In genomic region chr10:113129117-113129516, GRCh38 we compare ENCODE assay signal across 17 cellular contexts.
DNase-seq lines count a peak whose midpoint lies in the region; ATAC-seq and TF ChIP-seq lines count a peak whose summit lies in the region.
"Had no signal": no experiment of that assay in that cellular context is flagged by ENCODE, and none has a peak within 500 bp of the region (broad histone marks: within the 10 kb centered on the region; RNA-seq: fewer than 3 reads in every experiment).

No MANE protein-coding gene starts in this region.

- H3K36me3 Mint-ChIP-seq in GM23338 (ENCODE audit: low read depth) (no peaks in the 10 kb centered on the region), chondrocyte (ENCODE audit: low read depth) (no peaks in the 10 kb centered on the region)
- no peaks in the 10 kb centered on the region for H3K36me3 Mint-ChIP-seq in activated CD4-positive, alpha-beta T cell treated with anti-CD3 and anti-CD28 coated beads, Interleukin-2, amount 10 ng/mL, durations not matched to agents 24 days and 14 days (ENCODE audit: low read depth)
- H3K36me3 Mint-ChIP-seq: activated CD8-positive, alpha-beta memory T cell treated with anti-CD3 and anti-CD28 coated beads, Interleukin-2, amount 10 ng/mL, durations not matched to agents 7 days and 5 days had no signal

- H3K27ac Mint-ChIP-seq in GM23338: no peak overlapping the region
- H3K27ac Mint-ChIP-seq in chondrocyte (ENCODE audit: unreplicated experiment): peak overlapping the region; percentile 90
- H3K27ac Mint-ChIP-seq in activated CD4-positive, alpha-beta T cell treated with anti-CD3 and anti-CD28 coated beads, Interleukin-2, amount 10 ng/mL, durations not matched to agents 24 days and 14 days: no peak overlapping the region
- H3K27ac Mint-ChIP-seq: activated CD8-positive, alpha-beta memory T cell treated with anti-CD3 and anti-CD28 coated beads, Interleukin-2, amount 10 ng/mL, durations not matched to agents 7 days and 5 days; stimulated activated naive CD8-positive, alpha-beta T cell treated with anti-CD3 and anti-CD28 coated beads, Interleukin-15, Interleukin-2, amounts not matched to agents 100 ng/mL and 50 ng/mL, for 24 hours had no signal

- intact Hi-C loops in activated CD4-positive, alpha-beta T cell treated with anti-CD3 and anti-CD28 coated beads, Interleukin-2, amount 10 ng/mL, durations not matched to agents 24 days and 14 days (cut with micrococcal nuclease): no loop called here

- TF ChIP-seq CTCF in GM23338 (conservative IDR thresholded peaks at IDR 0.05; ENCODE audit: low read depth in 2 of 2) (no peak), chondrocyte (IDR thresholded peaks at IDR 0.05) (no peak)

- H3F3A ChIP-seq in GM23338 (replicated peaks; ENCODE audit: low read depth): peaks cover 5% of the 10 kb centered on the region; the same call in 1 of the 2 replicates

- H3K4me1 Mint-ChIP-seq in GM23338 (peaks cover 85% of the 10 kb centered on the region), chondrocyte (ENCODE audit: low read depth) (peaks cover 83% of the 10 kb centered on the region)
- H3K4me1 Mint-ChIP-seq in activated CD4-positive, alpha-beta T cell treated with anti-CD3 and anti-CD28 coated beads, Interleukin-2, amount 10 ng/mL, durations not matched to agents 24 days and 14 days: peaks cover 3% of the 10 kb centered on the region

- DNase-seq in GM23338 (ENCODE audit: low spot score) (no peak), chondrocyte (ENCODE audit: low spot score) (no peak), left kidney (ENCODE audit: low read depth, low spot score) (peak; percentile 42), ecto neural progenitor cell (ENCODE audit: low spot score) (no peak), pons (ENCODE audit: low spot score) (no peak), SW 1271 (lab: John Stamatoyannopoulos, UW) (no peak)
- no peak for DNase-seq in activated CD4-positive, alpha-beta T cell treated with anti-CD3 and anti-CD28 coated beads, Interleukin-2, amount 10 ng/mL, durations not matched to agents 24 days and 14 days
- DNase-seq: activated CD4-positive, CD25-positive, alpha-beta regulatory T cell treated with anti-CD3 and anti-CD28 coated beads, Interleukin-2, amount 50 U/mL, for 72 hours; activated CD8-positive, alpha-beta memory T cell treated with anti-CD3 and anti-CD28 coated beads, Interleukin-2, amount 10 ng/mL, durations not matched to agents 7 days and 5 days; activated gamma-delta T cell; head of caudate nucleus; Karpas-422; NCI-H1417 treated with DMSO at 0.1 percent for 48 hours; NCI-H345; stimulated activated CD4-positive, alpha-beta T cell treated with anti-CD3 and anti-CD28 coated beads, Interleukin-15, amount 100 ng/mL, for 24 hours had no signal

- no peaks in the 10 kb centered on the region for H3K9me3 Mint-ChIP-seq in GM23338
- no peaks in the 10 kb centered on the region for H3K9me3 Mint-ChIP-seq in chondrocyte (ENCODE audit: low read depth)
- no peaks in the 10 kb centered on the region for H3K9me3 Mint-ChIP-seq in activated CD4-positive, alpha-beta T cell treated with anti-CD3 and anti-CD28 coated beads, Interleukin-2, amount 10 ng/mL, durations not matched to agents 24 days and 14 days
- H3K9me3 Mint-ChIP-seq: stimulated activated naive CD8-positive, alpha-beta T cell treated with anti-CD3 and anti-CD28 coated beads, Interleukin-15, Interleukin-2, amounts not matched to agents 100 ng/mL and 50 ng/mL, for 24 hours had no signal

- H3K4me3 Mint-ChIP-seq in GM23338 (peak overlapping the region; percentile 75), chondrocyte (ENCODE audit: unreplicated experiment) (no peak overlapping the region)
- no peak overlapping the region for H3K4me3 Mint-ChIP-seq in activated CD4-positive, alpha-beta T cell treated with anti-CD3 and anti-CD28 coated beads, Interleukin-2, amount 10 ng/mL, durations not matched to agents 24 days and 14 days
- H3K4me3 Mint-ChIP-seq: activated CD8-positive, alpha-beta memory T cell treated with anti-CD3 and anti-CD28 coated beads, Interleukin-2, amount 10 ng/mL, durations not matched to agents 7 days and 5 days; stimulated activated naive CD8-positive, alpha-beta T cell treated with anti-CD3 and anti-CD28 coated beads, Interleukin-15, Interleukin-2, amounts not matched to agents 100 ng/mL and 50 ng/mL, for 24 hours had no signal

- peaks cover 90% of the 10 kb centered on the region for H3K79me2 ChIP-seq in GM23338 (replicated peaks; ENCODE audit: insufficient read depth)

- ATAC-seq in GM23338: peak; percentile 3; the same call in 1 of the 3 replicates
- ATAC-seq: activated CD8-positive, alpha-beta memory T cell treated with anti-CD3 and anti-CD28 coated beads, Interleukin-2, amount 10 ng/mL, durations not matched to agents 7 days and 5 days had no signal

- no peaks in the 10 kb centered on the region for H3K9me3 ChIP-seq in skeletal muscle tissue (ENCODE audit: control insufficient read depth in 3 of 3, low read length in 3 of 3)

- H3K27me3 ChIP-seq in GM23338 (ENCODE audit: insufficient read depth): no peaks in the 10 kb centered on the region
- no peaks in the 10 kb centered on the region for H3K27me3 ChIP-seq in skeletal muscle tissue (ENCODE audit: control insufficient read depth in 3 of 3, insufficient read depth in 3 of 3, low read length in 3 of 3)

- H3K36me3 ChIP-seq in GM23338 (ENCODE audit: insufficient read depth) (no peaks in the 10 kb centered on the region), skeletal muscle tissue (ENCODE audit: control insufficient read depth in 3 of 3, insufficient read depth in 3 of 3, low read length in 3 of 3) (no peaks in the 10 kb centered on the region)

- peak overlapping the region; percentile 46; the same call in 1 of the 2 replicates for H3K27ac ChIP-seq in GM23338 (ENCODE audit: low read depth)
- H3K27ac ChIP-seq in skeletal muscle tissue (ENCODE audit: low read depth, low read length): peak overlapping the region; percentile 34

- no peak overlapping the region for H3K9ac ChIP-seq in skeletal muscle tissue (ENCODE audit: low read depth in 1 of 3, low read length in 3 of 3)

- H3K9me2 ChIP-seq in GM23338 (ENCODE audit: insufficient read depth): no peaks in the 10 kb centered on the region

- peaks cover 92% of the 10 kb centered on the region for H3K4me1 ChIP-seq in GM23338 (ENCODE audit: insufficient read depth)
- peaks cover 0 to 9% (median 5%) of the 10 kb centered on the region in 3 donors for H3K4me1 ChIP-seq in skeletal muscle tissue (ENCODE audit: control insufficient read depth in 3 of 3, insufficient read depth in 3 of 3, low read length in 3 of 3)

- H4K20me1 ChIP-seq in GM23338 (replicated peaks; ENCODE audit: insufficient read depth): peaks cover 30% of the 10 kb centered on the region

- H3K4me2 ChIP-seq in GM23338: peak overlapping the region; percentile 81

- H2AFZ ChIP-seq in GM23338: no peak overlapping the region

- H3K4me3 ChIP-seq in GM23338 (peak overlapping the region; percentile 48), skeletal muscle tissue (ENCODE audit: low read length in 3 of 3) (peak overlapping the region in 1 of 3 donors; percentile 55)

- H3K27me3 Mint-ChIP-seq in GM23338 (ENCODE audit: insufficient read depth, low read depth, poor library complexity): peaks cover 22% of the 10 kb centered on the region
- no peaks in the 10 kb centered on the region for H3K27me3 Mint-ChIP-seq in chondrocyte (ENCODE audit: low read depth)
- H3K27me3 Mint-ChIP-seq in activated CD4-positive, alpha-beta T cell treated with anti-CD3 and anti-CD28 coated beads, Interleukin-2, amount 10 ng/mL, durations not matched to agents 24 days and 14 days: peaks cover 48% of the 10 kb centered on the region

TF ChIP-seq in GM23338, 12 proteins besides CTCF, POLR2A, EP300 and RAD21 (continues in another document):
- TF ChIP-seq NANOG (IDR thresholded peaks at IDR 0.05; ENCODE audit: borderline replicate concordance) (no peak), EZH2phosphoT487 (IDR thresholded peaks at IDR 0.05; ENCODE audit: unreplicated experiment) (no peak), ZNF331 (CRISPR knock-in tag; IDR thresholded peaks at IDR 0.05; ENCODE audit: low read depth) (no peak), JUNB (IDR thresholded peaks at IDR 0.05; ENCODE audit: unreplicated experiment) (no peak), ZNF114 (CRISPR knock-in tag; IDR thresholded peaks at IDR 0.05) (no peak), STAT1 (IDR thresholded peaks at IDR 0.05; ENCODE audit: unreplicated experiment) (no peak), POLR2AphosphoS5 (IDR thresholded peaks at IDR 0.05; ENCODE audit: low read depth) (no peak)
- TF ChIP-seq, protein P1, sequence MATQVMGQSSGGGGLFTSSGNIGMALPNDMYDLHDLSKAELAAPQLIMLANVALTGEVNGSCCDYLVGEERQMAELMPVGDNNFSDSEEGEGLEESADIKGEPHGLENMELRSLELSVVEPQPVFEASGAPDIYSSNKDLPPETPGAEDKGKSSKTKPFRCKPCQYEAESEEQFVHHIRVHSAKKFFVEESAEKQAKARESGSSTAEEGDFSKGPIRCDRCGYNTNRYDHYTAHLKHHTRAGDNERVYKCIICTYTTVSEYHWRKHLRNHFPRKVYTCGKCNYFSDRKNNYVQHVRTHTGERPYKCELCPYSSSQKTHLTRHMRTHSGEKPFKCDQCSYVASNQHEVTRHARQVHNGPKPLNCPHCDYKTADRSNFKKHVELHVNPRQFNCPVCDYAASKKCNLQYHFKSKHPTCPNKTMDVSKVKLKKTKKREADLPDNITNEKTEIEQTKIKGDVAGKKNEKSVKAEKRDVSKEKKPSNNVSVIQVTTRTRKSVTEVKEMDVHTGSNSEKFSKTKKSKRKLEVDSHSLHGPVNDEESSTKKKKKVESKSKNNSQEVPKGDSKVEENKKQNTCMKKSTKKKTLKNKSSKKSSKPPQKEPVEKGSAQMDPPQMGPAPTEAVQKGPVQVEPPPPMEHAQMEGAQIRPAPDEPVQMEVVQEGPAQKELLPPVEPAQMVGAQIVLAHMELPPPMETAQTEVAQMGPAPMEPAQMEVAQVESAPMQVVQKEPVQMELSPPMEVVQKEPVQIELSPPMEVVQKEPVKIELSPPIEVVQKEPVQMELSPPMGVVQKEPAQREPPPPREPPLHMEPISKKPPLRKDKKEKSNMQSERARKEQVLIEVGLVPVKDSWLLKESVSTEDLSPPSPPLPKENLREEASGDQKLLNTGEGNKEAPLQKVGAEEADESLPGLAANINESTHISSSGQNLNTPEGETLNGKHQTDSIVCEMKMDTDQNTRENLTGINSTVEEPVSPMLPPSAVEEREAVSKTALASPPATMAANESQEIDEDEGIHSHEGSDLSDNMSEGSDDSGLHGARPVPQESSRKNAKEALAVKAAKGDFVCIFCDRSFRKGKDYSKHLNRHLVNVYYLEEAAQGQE (IDR thresholded peaks at IDR 0.05; ENCODE audit: unreplicated experiment): no peak
- TF ChIP-seq, protein P2, sequence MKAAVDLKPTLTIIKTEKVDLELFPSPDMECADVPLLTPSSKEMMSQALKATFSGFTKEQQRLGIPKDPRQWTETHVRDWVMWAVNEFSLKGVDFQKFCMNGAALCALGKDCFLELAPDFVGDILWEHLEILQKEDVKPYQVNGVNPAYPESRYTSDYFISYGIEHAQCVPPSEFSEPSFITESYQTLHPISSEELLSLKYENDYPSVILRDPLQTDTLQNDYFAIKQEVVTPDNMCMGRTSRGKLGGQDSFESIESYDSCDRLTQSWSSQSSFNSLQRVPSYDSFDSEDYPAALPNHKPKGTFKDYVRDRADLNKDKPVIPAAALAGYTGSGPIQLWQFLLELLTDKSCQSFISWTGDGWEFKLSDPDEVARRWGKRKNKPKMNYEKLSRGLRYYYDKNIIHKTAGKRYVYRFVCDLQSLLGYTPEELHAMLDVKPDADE (IDR thresholded peaks at IDR 0.05): no peak
